ENCODE assay signal across 25 cellular contexts in genomic region chr10:123888751-123889150, GRCh38. TPM values are rescaled to one million over a fixed set of nuclear protein-coding genes. Genes with fewer than 3 reads are reported as not detected.
"Had no signal": no experiment of that assay in that cellular context is flagged by ENCODE, and none has a peak within 500 bp of the region (broad histone marks: within the 10 kb centered on the region; RNA-seq: fewer than 3 reads in every experiment).

No MANE protein-coding gene starts in this region.

- H3K27ac ChIP-seq: brain microvascular endothelial cell, RWPE1, SJCRH30 had no signal

- ATAC-seq: activated CD4-positive, CD25-positive, alpha-beta regulatory T cell treated with anti-CD3 and anti-CD28 coated beads, Interleukin-2, amount 50 U/mL, for 24 hours; activated CD8-positive, alpha-beta T cell treated with anti-CD3 and anti-CD28 coated beads, Interleukin-2, amount 10 ng/mL, durations not matched to agents 7 days and 5 days; activated naive CD4-positive, alpha-beta T cell treated with anti-CD3 and anti-CD28 coated beads, Interleukin-2, amount 50 U/mL, for 72 hours; activated naive CD8-positive, alpha-beta T cell treated with anti-CD3 and anti-CD28 coated beads, Interleukin-2, amount 50 U/mL, for 24 hours had no signal

- H3K4me3 ChIP-seq: SJCRH30 had no signal

- H3K4me3 Mint-ChIP-seq: activated CD8-positive, alpha-beta T cell treated with anti-CD3 and anti-CD28 coated beads, Interleukin-2, amount 10 ng/mL, durations not matched to agents 7 days and 5 days; activated naive CD8-positive, alpha-beta T cell treated with anti-CD3 and anti-CD28 coated beads, Interleukin-2, amount 50 U/mL, for 24 hours had no signal

- DNase-seq: activated CD4-positive, alpha-beta T cell treated with anti-CD3 and anti-CD28 coated beads for 4 hours; activated CD4-positive, alpha-beta T cell treated with anti-CD3 and anti-CD28 coated beads, Interleukin-2, amount 50 U/mL, for 4 hours; activated CD8-positive, alpha-beta memory T cell treated with anti-CD3 and anti-CD28 coated beads, Interleukin-2, amount 50 U/mL, for 48 hours; activated CD8-positive, alpha-beta T cell treated with anti-CD3 and anti-CD28 coated beads, Interleukin-2, amount 10 ng/mL, durations not matched to agents 7 days and 5 days; activated naive CD4-positive, alpha-beta T cell treated with Interleukin-2 at 50 U/mL for 16 hours; activated naive CD8-positive, alpha-beta T cell treated with anti-CD3 and anti-CD28 coated beads, Interleukin-2, amount 50 U/mL, for 24 hours; activated T-cell treated with anti-CD3 and anti-CD28 coated beads, Interleukin-2, amount 50 U/mL, for 1 hour; amygdala; brain microvascular endothelial cell; MM.1S; NCI-H1105; NCI-H1436; NCI-H187; NCI-H2081 treated with DMSO at 0.1 percent for 48 hours; NCI-H446; NCI-H524; Peyer's patch; Right ventricle myocardium superior; SJCRH30; SK-N-SH; T-helper 1 cell had no signal

- H3K36me3 ChIP-seq: brain microvascular endothelial cell, Peyer's patch, SJCRH30 had no signal

- H3K27ac Mint-ChIP-seq: activated CD8-positive, alpha-beta T cell treated with anti-CD3 and anti-CD28 coated beads, Interleukin-2, amount 10 ng/mL, durations not matched to agents 7 days and 5 days; activated naive CD4-positive, alpha-beta T cell treated with anti-CD3 and anti-CD28 coated beads, Interleukin-2, amount 50 U/mL, for 72 hours; activated naive CD8-positive, alpha-beta T cell treated with anti-CD3 and anti-CD28 coated beads, Interleukin-2, amount 50 U/mL, for 24 hours had no signal

- H3K4me1 ChIP-seq: SJCRH30 had no signal

- H3K9me3 Mint-ChIP-seq: activated naive CD4-positive, alpha-beta T cell treated with anti-CD3 and anti-CD28 coated beads, Interleukin-2, amount 50 U/mL, for 72 hours; activated naive CD8-positive, alpha-beta T cell treated with anti-CD3 and anti-CD28 coated beads, Interleukin-2, amount 50 U/mL, for 24 hours had no signal

- H3K9me3 ChIP-seq: Peyer's patch, SJCRH30, SK-N-SH had no signal

- H3K27me3 ChIP-seq: Peyer's patch, SJCRH30 had no signal

- H3K36me3 Mint-ChIP-seq: activated naive CD4-positive, alpha-beta T cell treated with anti-CD3 and anti-CD28 coated beads, Interleukin-2, amount 50 U/mL, for 72 hours had no signal

- H3K4me1 Mint-ChIP-seq: activated naive CD8-positive, alpha-beta T cell treated with anti-CD3 and anti-CD28 coated beads, Interleukin-2, amount 50 U/mL, for 24 hours had no signal

RNA-seq across cellular contexts. Expression of gene CPXM2, which starts 2.9 kb away (rescaled TPM):
- total RNA-seq: activated CD8-positive, alpha-beta T cell treated with anti-CD3 and anti-CD28 coated beads, Interleukin-2, amount 10 ng/mL, durations not matched to agents 7 days and 5 days; activated naive CD4-positive, alpha-beta T cell treated with anti-CD3 and anti-CD28 coated beads, Interleukin-2, amount 50 U/mL, for 72 hours; SJCRH30; T-helper 2 cell treated with Interferon-gamma antibody and Interleukin-4, amounts not matched to agents 100 ng/mL and 5 ng/mL, for 36 hours had no signal
- polyA plus RNA-seq: SK-N-SH had no signal
